ENCODE assay signal across 8 cellular contexts in the genomic region with DNA sequence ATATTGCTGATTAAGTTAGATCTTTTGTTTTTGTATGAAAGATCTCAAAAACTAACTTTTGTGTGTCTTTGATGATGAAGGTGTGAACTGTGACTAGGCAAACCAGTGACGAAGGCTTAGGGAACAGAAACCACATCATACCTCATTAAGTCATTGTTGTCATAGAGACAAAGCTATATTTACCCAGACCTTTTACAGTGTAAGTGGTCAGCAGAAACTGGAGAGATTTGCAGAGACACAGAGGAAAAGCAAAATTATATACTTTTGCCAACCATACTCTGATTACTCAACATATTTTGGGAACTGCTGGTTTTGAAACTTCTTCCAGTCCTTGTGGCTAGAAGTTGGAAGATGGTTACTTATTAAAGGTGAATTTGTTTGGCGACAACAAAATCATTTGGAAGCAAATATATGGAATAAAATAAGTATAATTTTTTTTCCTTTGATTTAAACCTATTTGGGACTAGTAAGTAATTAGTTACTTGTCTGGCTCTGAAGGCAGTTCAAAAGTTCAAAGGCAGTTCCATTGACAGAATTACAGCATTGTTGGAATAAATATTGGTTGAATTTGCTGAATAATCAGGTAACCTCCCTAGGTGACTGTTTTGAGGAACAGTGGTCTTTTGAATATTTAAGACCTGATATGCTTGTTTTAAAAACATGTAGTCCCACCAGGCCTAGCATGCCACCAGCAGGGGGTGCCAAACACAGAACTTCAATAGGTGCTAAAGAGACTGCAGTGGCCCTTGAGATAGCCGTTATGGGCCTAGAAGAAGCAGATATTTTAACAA.
DNase-seq lines count a peak whose midpoint lies in the region; ATAC-seq and TF ChIP-seq lines count a peak whose summit lies in the region.

No MANE protein-coding gene starts in this region.

- H3K9me3 ChIP-seq in gastrocnemius medialis, result no peaks in the 10 kb centered on the region

- POLR2A ChIA-PET in RWPE1 (lab: Yijun Ruan, JAX; ENCODE audit: low non-redundant PET), result no interaction called here

- CTCF ChIA-PET in RWPE1 (lab: Yijun Ruan, JAX), result interaction anchor here (0.7 to 1.6 kb wide), 2 partner anchors 52 to 588 kb away, joined by 3 to 4 read pairs; no protein-coding TSS in a partner anchor

- no peak overlapping the region for H3K4me3 ChIP-seq in gastrocnemius medialis

- peak; percentile 34 for TF ChIP-seq CTCF in RWPE1 (conservative IDR thresholded peaks at IDR 0.05; ENCODE audit: low read depth)
- TF ChIP-seq CTCF in gastrocnemius medialis (IDR thresholded peaks at IDR 0.05 in 4 of 5, conservative IDR thresholded peaks at IDR 0.05 in 1 of 5), result peak; percentile 10 to 54 (median 32)

- H3K36me3 ChIP-seq in gastrocnemius medialis, result no peaks in the 10 kb centered on the region

- DNase-seq in EH (ENCODE audit: low read depth) (peak; percentile 68), HK-2 (ENCODE audit: unreplicated experiment) (peak; percentile 20), RWPE1 (ENCODE audit: low spot score) (peak; percentile 47), head of caudate nucleus (peak in 41 of 42 donors; percentile 25 to 87 (median 61)), gastrocnemius medialis (peak in 1 of 2 donors; percentile 25), NCI-H2107 (lab: John Stamatoyannopoulos, UW) (no peak)
- peak; percentile 41 for DNase-seq in activated T-helper 9 cell treated with anti-CD3 and anti-CD28 coated beads, Interleukin-2, amount 50 U/mL, for 16 hours (ENCODE audit: low read depth)

- H3K27ac ChIP-seq in RWPE1 (no peak overlapping the region), gastrocnemius medialis (no peak overlapping the region)

- no peaks in the 10 kb centered on the region for H3K27me3 ChIP-seq in gastrocnemius medialis

- intact Hi-C loops in head of caudate nucleus (cut with DNase I) (no loop called here), gastrocnemius medialis (cut with DNase I; ENCODE audit: low total_unique reads) (loop anchor here (1.0 kb wide), 1 partner anchor 51 kb away; no protein-coding TSS in a partner anchor)

- in situ Hi-C loops in gastrocnemius medialis (cut with MboI; ENCODE audit: low sequenced_read_pairs in 4 of 4), result loop anchor here (10.0 to 25.0 kb wide), 5 partner anchors 70 to 750 kb away; partner anchors contain the start of gene SSBP2 (in 1 of the 4)

- ATAC-seq in GM21390 (IDR thresholded peaks at IDR 0.05; ENCODE audit: unreplicated experiment), result peak; percentile 99
- ATAC-seq in gastrocnemius medialis, result peak in 1 of 2 donors; percentile 66

- H3K4me1 ChIP-seq in gastrocnemius medialis, result no peaks in the 10 kb centered on the region

- no peak for TF ChIP-seq POLR2A in gastrocnemius medialis (IDR thresholded peaks at IDR 0.05)
